ENCODE assay signal across 8 cellular contexts in the genomic region with DNA sequence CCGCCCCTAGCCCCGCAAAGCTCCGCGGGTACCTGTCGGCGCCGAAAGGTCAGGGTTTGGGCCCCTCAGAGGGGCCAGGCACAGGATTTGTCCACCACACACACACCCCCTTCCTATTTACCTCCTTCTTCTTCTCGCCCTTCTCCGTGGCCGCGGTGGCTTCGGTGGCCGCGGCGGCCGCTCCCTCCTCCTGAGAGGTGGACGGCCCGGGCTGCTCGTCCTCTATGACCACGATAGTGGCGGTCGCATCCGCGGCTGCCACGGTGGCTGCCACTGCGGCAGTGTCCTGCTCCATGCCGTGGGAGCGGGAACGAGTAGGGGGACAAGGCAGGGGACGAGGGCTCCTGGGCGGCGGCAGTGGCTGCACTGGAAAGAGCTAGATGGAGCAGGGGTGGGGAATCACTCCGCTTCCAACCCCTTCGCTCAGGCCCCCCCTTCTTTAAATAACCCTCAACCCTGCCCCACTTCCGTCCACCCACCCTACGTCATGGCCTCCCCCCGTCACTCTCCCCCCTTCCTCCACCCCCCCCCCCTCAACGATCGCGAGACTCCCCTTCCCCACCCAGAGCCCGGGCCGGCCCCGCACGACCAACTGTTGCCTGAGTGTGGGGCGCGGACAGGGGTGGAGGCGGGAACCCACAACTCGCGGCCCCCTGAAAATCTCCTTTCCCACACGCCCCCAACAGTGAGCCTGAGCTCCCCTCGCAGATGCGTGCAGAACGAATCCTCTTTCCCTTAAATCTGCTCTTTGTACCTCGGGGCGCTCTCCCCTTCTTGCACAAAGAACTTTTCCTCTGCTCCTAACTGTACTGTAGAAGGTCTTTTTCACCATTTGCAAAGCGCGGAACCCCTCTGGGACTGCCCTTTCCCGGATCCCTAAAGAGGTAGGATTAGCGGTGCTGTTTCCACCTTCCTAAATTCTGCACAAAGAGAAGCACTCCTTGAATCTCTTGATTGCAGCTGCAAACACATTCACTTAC. TPM values are rescaled to one million over a fixed set of nuclear protein-coding genes. Genes with fewer than 3 reads are reported as not detected.
A peak's percentile ranks its signal among the peaks of the same experiment; 100 is the strongest.
DNase-seq lines count a peak whose midpoint lies in the region; ATAC-seq and TF ChIP-seq lines count a peak whose summit lies in the region.

A gene with protein sequence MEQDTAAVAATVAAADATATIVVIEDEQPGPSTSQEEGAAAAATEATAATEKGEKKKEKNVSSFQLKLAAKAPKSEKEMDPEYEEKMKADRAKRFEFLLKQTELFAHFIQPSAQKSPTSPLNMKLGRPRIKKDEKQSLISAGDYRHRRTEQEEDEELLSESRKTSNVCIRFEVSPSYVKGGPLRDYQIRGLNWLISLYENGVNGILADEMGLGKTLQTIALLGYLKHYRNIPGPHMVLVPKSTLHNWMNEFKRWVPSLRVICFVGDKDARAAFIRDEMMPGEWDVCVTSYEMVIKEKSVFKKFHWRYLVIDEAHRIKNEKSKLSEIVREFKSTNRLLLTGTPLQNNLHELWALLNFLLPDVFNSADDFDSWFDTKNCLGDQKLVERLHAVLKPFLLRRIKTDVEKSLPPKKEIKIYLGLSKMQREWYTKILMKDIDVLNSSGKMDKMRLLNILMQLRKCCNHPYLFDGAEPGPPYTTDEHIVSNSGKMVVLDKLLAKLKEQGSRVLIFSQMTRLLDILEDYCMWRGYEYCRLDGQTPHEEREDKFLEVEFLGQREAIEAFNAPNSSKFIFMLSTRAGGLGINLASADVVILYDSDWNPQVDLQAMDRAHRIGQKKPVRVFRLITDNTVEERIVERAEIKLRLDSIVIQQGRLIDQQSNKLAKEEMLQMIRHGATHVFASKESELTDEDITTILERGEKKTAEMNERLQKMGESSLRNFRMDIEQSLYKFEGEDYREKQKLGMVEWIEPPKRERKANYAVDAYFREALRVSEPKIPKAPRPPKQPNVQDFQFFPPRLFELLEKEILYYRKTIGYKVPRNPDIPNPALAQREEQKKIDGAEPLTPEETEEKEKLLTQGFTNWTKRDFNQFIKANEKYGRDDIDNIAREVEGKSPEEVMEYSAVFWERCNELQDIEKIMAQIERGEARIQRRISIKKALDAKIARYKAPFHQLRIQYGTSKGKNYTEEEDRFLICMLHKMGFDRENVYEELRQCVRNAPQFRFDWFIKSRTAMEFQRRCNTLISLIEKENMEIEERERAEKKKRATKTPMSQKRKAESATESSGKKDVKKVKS (minus strand): TSS at position 415 of the 980 bp plus-strand sequence. CDS start 120 bp downstream, at position 295.

- 1 to 39% methylated on average over 54 to 59 of the region's 59 CpGs for WGBS in aorta, 2 donors

- no peaks in the 10 kb centered on the region for H3K27me3 ChIP-seq in aorta (ENCODE audit: control insufficient read depth in 1 of 2, insufficient read depth in 2 of 2, low read length in 1 of 2)

- H3K27ac Mint-ChIP-seq in activated T-helper 2 cell treated with anti-CD3 and anti-CD28 coated beads, Interferon-gamma antibody, Interleukin-2, Interleukin-4, amounts not matched to agents 10 μg/mL and 5 μg/mL and 100 μg/mL, durations not matched to agents 14 hours and 24 hours and 36 hours = no peak within 1 kb of the TSS
- H3K27ac Mint-ChIP-seq in naive B cell = peak within 1 kb of the TSS in 3 of 6 donors; percentile 1 to 76 (median 43)

- peaks cover 33% of the 10 kb centered on the region for H3K27me3 Mint-ChIP-seq in activated T-helper 2 cell treated with anti-CD3 and anti-CD28 coated beads, Interferon-gamma antibody, Interleukin-2, Interleukin-4, amounts not matched to agents 10 μg/mL and 5 μg/mL and 100 μg/mL, durations not matched to agents 14 hours and 24 hours and 36 hours (ENCODE audit: low read depth)
- peaks cover 0 to 15% (median 4%) of the 10 kb centered on the region in 3 donors for H3K27me3 Mint-ChIP-seq in naive B cell

- H3K9me3 Mint-ChIP-seq in activated T-helper 2 cell treated with anti-CD3 and anti-CD28 coated beads, Interferon-gamma antibody, Interleukin-2, Interleukin-4, amounts not matched to agents 10 μg/mL and 5 μg/mL and 100 μg/mL, durations not matched to agents 14 hours and 24 hours and 36 hours = no peaks in the 10 kb centered on the region
- H3K9me3 Mint-ChIP-seq in naive B cell = peaks cover 0 to 5% (median 3%) of the 10 kb centered on the region in 7 donors

- peak within 1 kb of the TSS; percentile 16 to 96 for H3K27ac ChIP-seq in aorta (ENCODE audit: low read depth in 1 of 2, low read length in 2 of 2)

- no peaks in the 10 kb centered on the region for H3K4me1 ChIP-seq in aorta (ENCODE audit: control insufficient read depth in 1 of 2, insufficient read depth in 2 of 2, low read length in 2 of 2)

- H3K9me3 ChIP-seq in aorta (ENCODE audit: control insufficient read depth, low read length) = no peaks in the 10 kb centered on the region

- no peaks in the 10 kb centered on the region for H3K36me3 Mint-ChIP-seq in activated T-helper 2 cell treated with anti-CD3 and anti-CD28 coated beads, Interferon-gamma antibody, Interleukin-2, Interleukin-4, amounts not matched to agents 10 μg/mL and 5 μg/mL and 100 μg/mL, durations not matched to agents 14 hours and 24 hours and 36 hours (ENCODE audit: low read depth)
- peaks cover 0 to 9% of the 10 kb centered on the region in 2 donors for H3K36me3 Mint-ChIP-seq in naive B cell

- no peak for TF ChIP-seq CTCF in foreskin fibroblast (IDR thresholded peaks at IDR 0.05; ENCODE audit: low read depth, low read length)

- H3K4me3 ChIP-seq in Jurkat, Clone E6-1 (ENCODE audit: low read length) = peak within 1 kb of the TSS; percentile 59
- H3K4me3 ChIP-seq in foreskin fibroblast (ENCODE audit: low read depth in 1 of 2, low read length in 2 of 2) = peak within 1 kb of the TSS; percentile 75 to 77
- peak within 1 kb of the TSS; percentile 70 to 79 for H3K4me3 ChIP-seq in aorta (ENCODE audit: low read length in 2 of 2)

- peak within 1 kb of the TSS; percentile 73 for H3K4me3 Mint-ChIP-seq in activated T-helper 2 cell treated with anti-CD3 and anti-CD28 coated beads, Interferon-gamma antibody, Interleukin-2, Interleukin-4, amounts not matched to agents 10 μg/mL and 5 μg/mL and 100 μg/mL, durations not matched to agents 14 hours and 24 hours and 36 hours (ENCODE audit: low read depth)
- H3K4me3 Mint-ChIP-seq in naive B cell = peak within 1 kb of the TSS; percentile 82 to 93 (median 86)

- no peaks in the 10 kb centered on the region for H3K36me3 ChIP-seq in aorta (ENCODE audit: control insufficient read depth in 1 of 2, insufficient read depth in 2 of 2, low read length in 1 of 2)

- intact Hi-C loops in activated T-helper 2 cell treated with anti-CD3 and anti-CD28 coated beads, Interferon-gamma antibody, Interleukin-2, Interleukin-4, amounts not matched to agents 10 μg/mL and 5 μg/mL and 100 μg/mL, durations not matched to agents 14 hours and 24 hours and 36 hours (cut with micrococcal nuclease) = no loop called here
- intact Hi-C loops in aorta (cut with DNase I) = no loop called here

- H3K4me1 Mint-ChIP-seq in activated T-helper 2 cell treated with anti-CD3 and anti-CD28 coated beads, Interferon-gamma antibody, Interleukin-2, Interleukin-4, amounts not matched to agents 10 μg/mL and 5 μg/mL and 100 μg/mL, durations not matched to agents 14 hours and 24 hours and 36 hours (ENCODE audit: low read depth) = peaks cover 6% of the 10 kb centered on the region
- H3K4me1 Mint-ChIP-seq in naive B cell = peaks cover 0 to 8% (median 3%) of the 10 kb centered on the region in 3 donors

- DNase-seq in COLO668 (lab: John Stamatoyannopoulos, UW; ENCODE audit: unreplicated experiment) (peak; percentile 18), foreskin fibroblast (peak; percentile 24 to 56), naive B cell (peak; percentile 3), aorta (peak; percentile 66 to 81), NCI-H2029 treated with DMSO at 0.1 percent for 48 hours (lab: John Stamatoyannopoulos, UW) (no peak), inferior parietal cortex (ENCODE audit: extremely low spot score) (no peak)
- no peak for DNase-seq in Jurkat, Clone E6-1 (ENCODE audit: low read depth, low spot score)
- no peak for DNase-seq in activated T-helper 2 cell treated with anti-CD3 and anti-CD28 coated beads, Interferon-gamma antibody, Interleukin-2, Interleukin-4, amounts not matched to agents 10 μg/mL and 5 μg/mL and 100 μg/mL, durations not matched to agents 14 hours and 24 hours and 36 hours (ENCODE audit: low spot score)

- peak in 1 of 2 donors; percentile 25 for ATAC-seq in naive B cell (ENCODE audit: low read depth in 2 of 2)
- peak; percentile 86 for ATAC-seq in aorta (ENCODE audit: low FRiP score)

RNA-seq across cellular contexts. Expression of the gene that starts here (rescaled TPM):
- 21.4 TPM for polyA plus RNA-seq in Jurkat, Clone E6-1 (2012; ENCODE audit: insufficient read depth, insufficient read length)
- total RNA-seq in activated T-helper 2 cell treated with anti-CD3 and anti-CD28 coated beads, Interferon-gamma antibody, Interleukin-2, Interleukin-4, amounts not matched to agents 10 μg/mL and 5 μg/mL and 100 μg/mL, durations not matched to agents 14 hours and 24 hours and 36 hours = 0.18 and 0.34 TPM in 2 replicates
- polyA plus RNA-seq in naive B cell (ENCODE audit: low read depth in 6 of 6) (under 1 TPM in 5 of 6 donors, not detected in 1; 0.24 to 0.89 (median 0.40) TPM), aorta (10 to 100 TPM; 18.9 to 28.9 TPM)
- 10 to 100 TPM; 50.7 to 51.1 TPM for total RNA-seq in aorta

Comparison
In these comparisons a context has a peak if more than half of its experiments do, and no peak if none do; other contexts are left out.
1. RNA of the gene that starts here (total RNA-seq): 50.7 to 51.1 TPM in aorta; 0.18 to 0.34 TPM in activated T-helper 2 cell treated with anti-CD3 and anti-CD28 coated beads, Interferon-gamma antibody, Interleukin-2, Interleukin-4, amounts not matched to agents 10 μg/mL and 5 μg/mL and 100 μg/mL, durations not matched to agents 14 hours and 24 hours and 36 hours; every median in the first group is over 10 times any median in the second.
2. RNA of the gene that starts here (polyA plus RNA-seq): 18.9 to 28.9 TPM in aorta; 0.24 to 0.89 TPM in naive B cell; every median in the first group is over 10 times any median in the second.
3. Peak in DNase-seq in naive B cell; RNA of the gene not detected or under 1 TPM.
4. DNase-seq: peak in COLO668 (single experiment), foreskin fibroblast (2 of 2) and aorta (2 of 2); none in Jurkat, Clone E6-1 (single experiment), activated T-helper 2 cell treated with anti-CD3 and anti-CD28 coated beads, Interferon-gamma antibody, Interleukin-2, Interleukin-4, amounts not matched to agents 10 μg/mL and 5 μg/mL and 100 μg/mL, durations not matched to agents 14 hours and 24 hours and 36 hours (single experiment), NCI-H2029 treated with DMSO at 0.1 percent for 48 hours (single experiment) and inferior parietal cortex (single experiment).
5. Peak in every context shown above with its lines, with median percentiles within 50 percentile points of each other: H3K4me3 ChIP-seq.